Comparison of ENCODE assay signal across 8 cellular contexts in genomic region chrX:139930923-139931645, GRCh38. TPM values are rescaled to one million over a fixed set of nuclear protein-coding genes. Genes with fewer than 3 reads are reported as not detected.
DNase-seq lines count a peak whose midpoint lies in the region; ATAC-seq and TF ChIP-seq lines count a peak whose summit lies in the region.

No MANE protein-coding gene starts in this region.

- H3K4me3 ChIP-seq in PC-3 (ENCODE audit: low read length) (peak overlapping the region; percentile 89), adipocyte (ENCODE audit: low read length) (peak overlapping the region; percentile 84), iPS-15b (ENCODE audit: low read depth, low read length) (peak overlapping the region; percentile 84), skin epidermis (peak overlapping the region; percentile 52 to 83 (median 66))

- no peaks in the 10 kb centered on the region for H3K9me2 ChIP-seq in PC-3 (replicated peaks; ENCODE audit: low read length)

- POLR2A ChIA-PET in PC-3 (lab: Charles Lee; ENCODE audit: unreplicated experiment): no interaction called here

- H3F3A ChIP-seq in PC-3 (ENCODE audit: low read length, unreplicated experiment): no peaks in the 10 kb centered on the region

- H3K9ac ChIP-seq in PC-3 (ENCODE audit: low read length) (peak overlapping the region; percentile 80), adipocyte (ENCODE audit: low read length) (peak overlapping the region; percentile 85), iPS-15b (ENCODE audit: low read depth, low read length) (peak overlapping the region; percentile 86)

- DNase-seq in DMS79 treated with DMSO at 0.1 percent for 48 hours (lab: John Stamatoyannopoulos, UW): peak; percentile 11
- no peak for DNase-seq in DMS79 (lab: John Stamatoyannopoulos, UW)
- DNase-seq in PC-3: peak; percentile 34
- DNase-seq in adipocyte (ENCODE audit: low read depth): peak; percentile 36

- no peak for TF ChIP-seq CTCF in PC-3 (conservative IDR thresholded peaks at IDR 0.05; ENCODE audit: low read depth, low read length)

- peak overlapping the region; percentile 93 for H3K4me2 ChIP-seq in PC-3 (ENCODE audit: low read length)

- H3K36me3 ChIP-seq in PC-3 (ENCODE audit: low read depth, low read length) (no peaks in the 10 kb centered on the region), adipocyte (ENCODE audit: control insufficient read depth, insufficient read depth, low read length, severe bottlenecking) (no peaks in the 10 kb centered on the region), iPS-15b (ENCODE audit: control insufficient read depth, insufficient read depth, low read length) (no peaks in the 10 kb centered on the region)

- no peaks in the 10 kb centered on the region for H4K20me1 ChIP-seq in PC-3 (ENCODE audit: low read length)

- BruUV-seq in PC-3 (replicated peaks; lab: Mats Ljungman, UMichigan): TSS peak; percentile 24

- peak overlapping the region; percentile 78 for H2AFZ ChIP-seq in PC-3 (ENCODE audit: low read length)

- ATAC-seq in PC-3: peak; percentile 18
- ATAC-seq in GM18858 (IDR thresholded peaks at IDR 0.05; ENCODE audit: unreplicated experiment): no peak
- ATAC-seq in GM19328 (IDR thresholded peaks at IDR 0.05; ENCODE audit: unreplicated experiment): no peak

- intact Hi-C loops in PC-3 (cut with micrococcal nuclease): no loop called here

- H3K4me1 ChIP-seq in PC-3 (ENCODE audit: insufficient read depth, low read length) (peaks cover 15% of the 10 kb centered on the region), adipocyte (ENCODE audit: control insufficient read depth, insufficient read depth, low read length) (no peaks in the 10 kb centered on the region), iPS-15b (ENCODE audit: control insufficient read depth, insufficient read depth, low read length) (peaks cover 25% of the 10 kb centered on the region)

- no peaks in the 10 kb centered on the region for H3K9me3 ChIP-seq in PC-3 (ENCODE audit: low read length)
- H3K9me3 ChIP-seq in adipocyte (ENCODE audit: control insufficient read depth, low read length): no peaks in the 10 kb centered on the region
- no peaks in the 10 kb centered on the region for H3K9me3 ChIP-seq in iPS-15b (ENCODE audit: control insufficient read depth, insufficient read depth, low read length)

- H3K27me3 ChIP-seq in PC-3 (ENCODE audit: low read length) (no peaks in the 10 kb centered on the region), adipocyte (replicated peaks; ENCODE audit: control insufficient read depth, insufficient read depth, low read length) (no peaks in the 10 kb centered on the region), iPS-15b (ENCODE audit: control insufficient read depth, insufficient read depth, low read length) (peaks cover 3% of the 10 kb centered on the region)

- H3K27ac ChIP-seq in PC-3 (ENCODE audit: low read length) (no peak overlapping the region), skin epidermis (peak overlapping the region in 18 of 21 experiments; percentile 25 to 96 (median 90))

- peaks cover 55% of the 10 kb centered on the region for H3K79me2 ChIP-seq in PC-3 (ENCODE audit: low read length)

- CTCF ChIA-PET in PC-3 (lab: Charles Lee): no interaction called here

RNA-seq across cellular contexts. Expression of gene ATP11C, which starts 1.8 kb away (rescaled TPM):
- 25.8 and 34.8 TPM in 2 replicates for total RNA-seq in PC-3 (2014; rRNA removed)

RNA-seq across cellular contexts. Expression of gene CXorf66, which starts 34.2 kb away (rescaled TPM):
- total RNA-seq in PC-3 (2014; rRNA removed): not detected in 2 replicates
